In the genomic region with DNA sequence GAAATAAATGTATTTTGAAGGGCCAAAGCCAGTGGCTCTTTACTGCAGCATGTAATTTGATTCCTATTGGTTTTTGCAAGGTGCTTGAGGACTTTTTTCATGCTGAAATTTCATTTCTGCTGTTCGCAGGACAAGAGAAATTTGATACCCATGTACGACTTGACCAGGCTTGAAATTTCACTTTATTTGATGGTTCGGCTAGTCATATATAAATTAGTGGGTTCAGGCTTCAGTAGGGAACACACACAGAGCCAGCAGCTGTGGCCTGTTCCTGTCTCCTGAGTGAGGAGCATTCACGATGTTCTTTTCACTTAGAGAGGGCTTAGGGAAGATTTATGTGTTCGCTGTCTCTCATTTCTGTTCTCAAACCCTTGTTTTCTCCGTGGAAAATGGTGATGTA, we compare ENCODE assay signal across 20 cellular contexts.
"Had no signal": no experiment of that assay in that cellular context is flagged by ENCODE, and none has a peak within 500 bp of the region (broad histone marks: within the 10 kb centered on the region; RNA-seq: fewer than 3 reads in every experiment).

No MANE protein-coding gene starts in this region.

- H3K27me3 Mint-ChIP-seq: activated B cell treated with CpG ODN at 0.5 μM for 24 hours; activated CD4-positive, alpha-beta T cell treated with anti-CD3 and anti-CD28 coated beads, Interleukin-2, amount 10 ng/mL, durations not matched to agents 24 days and 14 days; activated naive CD8-positive, alpha-beta T cell treated with anti-CD3 and anti-CD28 coated beads for 36 hours; central memory CD8-positive, alpha-beta T cell; naive thymus-derived CD4-positive, alpha-beta T cell had no signal

- ATAC-seq: body of pancreas; heart right ventricle; left cardiac atrium; naive thymus-derived CD4-positive, alpha-beta T cell; pancreas had no signal

- H3K4me1 Mint-ChIP-seq: activated B cell treated with CpG ODN at 0.5 μM for 24 hours; central memory CD8-positive, alpha-beta T cell had no signal

- H3K36me3 ChIP-seq: heart right ventricle, pancreas, sigmoid colon, stomach, upper lobe of left lung had no signal

- H3K27me3 ChIP-seq: body of pancreas, heart right ventricle, pancreas, sigmoid colon, stomach, testis, upper lobe of left lung had no signal

- H3K4me3 ChIP-seq: body of pancreas, heart right ventricle, pancreas, sigmoid colon, stomach, testis, upper lobe of left lung had no signal

- DNase-seq: activated B cell treated with CpG ODN at 0.5 μM for 24 hours; activated CD4-positive, alpha-beta T cell treated with anti-CD3 and anti-CD28 coated beads, Interleukin-2, amount 10 ng/mL, durations not matched to agents 24 days and 14 days; activated CD8-positive, alpha-beta memory T cell treated with anti-CD3 and anti-CD28 coated beads, Interleukin-2, amount 50 U/mL, for 48 hours; activated naive CD8-positive, alpha-beta T cell treated with anti-CD3 and anti-CD28 coated beads for 36 hours; amygdala; body of pancreas; cortex of kidney; effector CD8-positive, alpha-beta T cell; foreskin melanocyte; heart right ventricle; left cardiac atrium; naive thymus-derived CD4-positive, alpha-beta T cell; pancreas; sigmoid colon; stimulated activated CD4-positive, alpha-beta T cell treated with anti-CD3 and anti-CD28 coated beads, Interleukin-1b, Interleukin-23, amount 100 ng/mL, for 48 hours; stomach; testis; upper lobe of left lung had no signal

- H3K9me3 ChIP-seq: body of pancreas, heart right ventricle, pancreas, sigmoid colon, stomach, testis, upper lobe of left lung had no signal

- H3K4me3 Mint-ChIP-seq: activated B cell treated with CpG ODN at 0.5 μM for 24 hours; activated CD4-positive, alpha-beta T cell treated with anti-CD3 and anti-CD28 coated beads, Interleukin-2, amount 10 ng/mL, durations not matched to agents 24 days and 14 days; activated naive CD8-positive, alpha-beta T cell treated with anti-CD3 and anti-CD28 coated beads for 36 hours; central memory CD8-positive, alpha-beta T cell; naive thymus-derived CD4-positive, alpha-beta T cell; T-helper 2 cell treated with Interferon-gamma antibody and Interleukin-4, amounts not matched to agents 5 μg/mL and 100 μg/mL, for 36 hours had no signal

- H3K4me1 ChIP-seq: pancreas had no signal

- H3K9me3 Mint-ChIP-seq: activated B cell treated with CpG ODN at 0.5 μM for 24 hours; activated CD4-positive, alpha-beta T cell treated with anti-CD3 and anti-CD28 coated beads, Interleukin-2, amount 10 ng/mL, durations not matched to agents 24 days and 14 days; activated naive CD8-positive, alpha-beta T cell treated with anti-CD3 and anti-CD28 coated beads for 36 hours; central memory CD8-positive, alpha-beta T cell; T-helper 2 cell treated with Interferon-gamma antibody and Interleukin-4, amounts not matched to agents 5 μg/mL and 100 μg/mL, for 36 hours had no signal

- H3K27ac ChIP-seq: body of pancreas, heart right ventricle, pancreas, sigmoid colon, stomach, testis, upper lobe of left lung had no signal

- H3K27ac Mint-ChIP-seq: activated B cell treated with CpG ODN at 0.5 μM for 24 hours; activated CD4-positive, alpha-beta T cell treated with anti-CD3 and anti-CD28 coated beads, Interleukin-2, amount 10 ng/mL, durations not matched to agents 24 days and 14 days; activated naive CD8-positive, alpha-beta T cell treated with anti-CD3 and anti-CD28 coated beads for 36 hours; T-helper 2 cell treated with Interferon-gamma antibody and Interleukin-4, amounts not matched to agents 5 μg/mL and 100 μg/mL, for 36 hours had no signal
